20 cellular contexts compared by ENCODE assay signal in the genomic region with DNA sequence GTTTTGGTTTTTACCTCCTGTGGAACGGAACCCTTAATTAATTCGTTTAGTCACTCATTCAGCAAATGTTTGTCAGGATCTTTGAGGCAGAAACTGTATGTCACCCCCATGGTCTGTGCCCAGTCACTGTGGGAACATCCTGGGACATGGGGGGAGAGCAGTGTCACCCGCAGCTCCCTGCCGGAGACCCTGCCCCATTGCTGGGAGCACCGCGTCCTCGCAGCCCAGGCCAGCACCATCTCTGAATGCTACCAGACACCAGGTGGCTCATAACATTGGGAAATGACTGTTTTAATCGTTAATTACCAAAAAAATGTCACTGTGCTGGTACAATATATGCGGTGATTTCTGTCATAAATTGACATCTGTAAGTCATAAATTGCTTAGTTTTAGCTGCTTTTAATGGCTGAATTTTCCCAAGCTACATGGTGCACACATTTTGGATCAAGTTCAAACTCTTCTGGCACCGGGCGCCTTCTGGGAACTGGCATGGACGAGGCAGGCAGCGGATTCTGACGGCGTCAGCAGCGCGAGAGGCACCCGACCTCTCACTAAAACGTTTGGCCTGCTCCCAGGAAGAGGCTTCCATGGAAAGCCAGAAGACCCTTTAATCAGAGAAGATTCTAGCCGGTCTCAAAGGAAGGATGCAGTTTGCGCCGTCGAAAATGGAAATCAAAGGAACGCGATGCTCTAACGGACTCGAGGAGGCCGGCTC.
"Had no signal": no experiment of that assay in that cellular context is flagged by ENCODE, and none has a peak within 500 bp of the region (broad histone marks: within the 10 kb centered on the region; RNA-seq: fewer than 3 reads in every experiment).

No MANE protein-coding gene starts in this region.

- H3K36me3 Mint-ChIP-seq: activated CD8-positive, alpha-beta memory T cell treated with anti-CD3 and anti-CD28 coated beads, Interleukin-2, amount 10 ng/mL, durations not matched to agents 7 days and 5 days had no signal

- H3K9me3 ChIP-seq: heart right ventricle, transverse colon, vagina had no signal

- H3K9me3 Mint-ChIP-seq: activated CD8-positive, alpha-beta T cell treated with anti-CD3 and anti-CD28 coated beads for 36 hours; activated T-helper 1 cell treated with anti-CD3 and anti-CD28 coated beads, Interleukin-12 subunit alpha, Interleukin-12 subunit beta, Interleukin-2, Interleukin-4 antibody, amounts not matched to agents 30 ng/mL and 10 ng/mL and 1 ng/mL, durations not matched to agents 14 hours and 24 hours and 36 hours; nephron had no signal

- H3K27me3 Mint-ChIP-seq: activated CD4-positive, alpha-beta T cell treated with anti-CD3 and anti-CD28 coated beads, Interleukin-2, amount 10 ng/mL, durations not matched to agents 7 days and 5 days; activated CD8-positive, alpha-beta memory T cell treated with anti-CD3 and anti-CD28 coated beads, Interleukin-2, amount 10 ng/mL, durations not matched to agents 7 days and 5 days had no signal

- DNase-seq: activated CD4-positive, alpha-beta T cell treated with anti-CD3 and anti-CD28 coated beads, Interleukin-2, amount 10 ng/mL, durations not matched to agents 7 days and 5 days; activated CD8-positive, alpha-beta memory T cell treated with anti-CD3 and anti-CD28 coated beads, Interleukin-2, amount 10 ng/mL, durations not matched to agents 7 days and 5 days; activated CD8-positive, alpha-beta T cell treated with anti-CD3 and anti-CD28 coated beads for 36 hours; activated T-cell treated with anti-CD3 and anti-CD28 coated beads for 4 hours; islet precursor cell; mammary epithelial cell; midbrain; nucleus accumbens; stimulated activated CD4-positive, alpha-beta T cell treated with anti-CD3 and anti-CD28 coated beads, Interleukin-2, amount 100 ng/mL, for 48 hours; stimulated activated CD8-positive, alpha-beta memory T cell treated with anti-CD3 and anti-CD28 coated beads, Interleukin-4, amount 100 ng/mL, for 48 hours; stimulated activated naive B cell treated with anti-CD40 and anti-IgM and Interleukin-4, amounts not matched to agents 10 μg/mL and 1 μg/mL and 100 μg/mL, for 72 hours; T-helper 1 cell; transverse colon; WERI-Rb-1 had no signal

- H3K4me3 Mint-ChIP-seq: activated CD4-positive, alpha-beta T cell treated with anti-CD3 and anti-CD28 coated beads, Interleukin-2, amount 10 ng/mL, durations not matched to agents 7 days and 5 days; activated CD8-positive, alpha-beta memory T cell treated with anti-CD3 and anti-CD28 coated beads, Interleukin-2, amount 10 ng/mL, durations not matched to agents 7 days and 5 days; activated CD8-positive, alpha-beta T cell treated with anti-CD3 and anti-CD28 coated beads for 36 hours; activated T-helper 1 cell treated with anti-CD3 and anti-CD28 coated beads, Interleukin-12 subunit alpha, Interleukin-12 subunit beta, Interleukin-2, Interleukin-4 antibody, amounts not matched to agents 30 ng/mL and 10 ng/mL and 1 ng/mL, durations not matched to agents 14 hours and 24 hours and 36 hours; nephron; stimulated activated naive B cell treated with anti-CD40 and anti-IgM and Interleukin-4, amounts not matched to agents 10 μg/mL and 1 μg/mL and 100 μg/mL, for 72 hours had no signal

- H3K4me2 ChIP-seq: smooth muscle cell had no signal

- H3K4me3 ChIP-seq: heart right ventricle, smooth muscle cell, transverse colon, vagina had no signal

- H3K27ac Mint-ChIP-seq: activated CD4-positive, alpha-beta T cell treated with anti-CD3 and anti-CD28 coated beads, Interleukin-2, amount 10 ng/mL, durations not matched to agents 7 days and 5 days; activated CD8-positive, alpha-beta memory T cell treated with anti-CD3 and anti-CD28 coated beads, Interleukin-2, amount 10 ng/mL, durations not matched to agents 7 days and 5 days; activated CD8-positive, alpha-beta T cell treated with anti-CD3 and anti-CD28 coated beads for 36 hours; activated T-helper 1 cell treated with anti-CD3 and anti-CD28 coated beads, Interleukin-12 subunit alpha, Interleukin-12 subunit beta, Interleukin-2, Interleukin-4 antibody, amounts not matched to agents 30 ng/mL and 10 ng/mL and 1 ng/mL, durations not matched to agents 14 hours and 24 hours and 36 hours; nephron; stimulated activated naive B cell treated with anti-CD40 and anti-IgM and Interleukin-4, amounts not matched to agents 10 μg/mL and 1 μg/mL and 100 μg/mL, for 72 hours had no signal

- H3K4me1 ChIP-seq: heart right ventricle, transverse colon, vagina had no signal

- H3K27me3 ChIP-seq: transverse colon, vagina had no signal

- H3K36me3 ChIP-seq: heart right ventricle, transverse colon, vagina, WERI-Rb-1 had no signal

- H3K27ac ChIP-seq: epithelial cell of prostate, transverse colon, vagina, WERI-Rb-1 had no signal
